Comparison of ENCODE assay signal across 12 cellular contexts in the genomic region with DNA sequence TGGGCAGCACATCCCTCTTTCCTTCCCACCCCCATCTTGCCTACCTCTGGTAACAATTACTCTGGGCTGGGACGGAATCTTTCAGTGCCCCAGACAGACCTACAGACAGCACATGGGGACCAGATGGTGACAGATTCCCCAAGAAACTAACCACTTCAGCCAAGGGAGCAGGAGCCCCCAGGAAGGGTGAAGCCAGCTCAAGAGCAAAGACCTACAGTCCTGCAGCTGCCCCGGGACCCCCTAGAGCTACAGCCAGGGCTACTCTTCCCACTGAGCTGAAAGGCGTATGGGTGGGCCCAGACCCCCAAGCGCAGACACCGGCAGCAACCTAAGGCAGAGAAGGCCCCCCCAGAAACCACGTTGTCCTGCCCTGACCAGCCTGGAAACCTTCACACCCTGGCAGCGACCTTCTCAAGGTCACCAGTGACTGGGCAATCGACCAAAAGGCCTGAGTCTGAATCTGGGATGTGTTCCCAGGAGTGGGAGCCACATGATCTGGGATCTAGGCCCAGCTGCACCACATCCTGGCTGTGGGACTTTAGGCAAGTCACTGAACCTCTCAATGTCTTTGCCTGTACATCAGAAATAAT.
DNase-seq lines count a peak whose midpoint lies in the region; ATAC-seq and TF ChIP-seq lines count a peak whose summit lies in the region.
"Had no signal": no experiment of that assay in that cellular context is flagged by ENCODE, and none has a peak within 500 bp of the region (broad histone marks: within the 10 kb centered on the region; RNA-seq: fewer than 3 reads in every experiment).

No MANE protein-coding gene starts in this region.

- TF ChIP-seq CTCF in cardiac fibroblast (IDR thresholded peaks at IDR 0.05; ENCODE audit: low read depth, low read length) (no peak), spleen (IDR thresholded peaks at IDR 0.05 in 8 of 11, conservative IDR thresholded peaks at IDR 0.05 in 3 of 11) (no peak)

- peaks cover 0 to 50% (median 28%) of the 10 kb centered on the region in 6 donors for H3K4me1 ChIP-seq in spleen

- no peaks in the 10 kb centered on the region for H3K36me3 ChIP-seq in spleen

- TF ChIP-seq POLR2A in spleen (IDR thresholded peaks at IDR 0.05): no peak

- intact Hi-C loops in spleen (cut with DNase I; ENCODE audit: low total_unique reads): no loop called here

- H3K27me3 ChIP-seq in spleen (replicated peaks in 1 of 7): peaks cover 0 to 4% (median 0%) of the 10 kb centered on the region in 7 donors

- peak overlapping the region in 7 of 8 donors; percentile 35 to 78 (median 61) for H3K27ac ChIP-seq in spleen

- DNase-seq in HCEC 1CT (peak; percentile 80), cardiac fibroblast (ENCODE audit: low read depth in 2 of 2) (peak; percentile 67 to 90), islet precursor cell (peak; percentile 42), spleen (no peak), GF-D8 (lab: John Stamatoyannopoulos, UW) (no peak)
- DNase-seq in central memory CD4-positive, alpha-beta T cell: no peak
- DNase-seq in effector CD4-positive, alpha-beta T cell: no peak
- DNase-seq: activated naive CD4-positive, alpha-beta T cell treated with anti-CD3 and anti-CD28 coated beads, Interleukin-2, amount 50 U/mL, for 16 hours; erythroblast; stimulated activated CD4-positive, alpha-beta T cell treated with anti-CD3 and anti-CD28 coated beads, Interleukin-4, amount 100 ng/mL, for 4 hours had no signal

- WGBS in spleen, 5 donors: 57 to 74% (median 69%) methylated on average over 4 to 8 of the region's 8 CpGs

- no peak overlapping the region for H3K4me3 ChIP-seq in cardiac fibroblast (replicated peaks in 1 of 2; ENCODE audit: low read depth in 2 of 2, low read length in 2 of 2)
- H3K4me3 ChIP-seq in spleen: no peak overlapping the region

- no peaks in the 10 kb centered on the region for H3K9me3 ChIP-seq in spleen

- ATAC-seq in HG03095 (IDR thresholded peaks at IDR 0.05; ENCODE audit: unreplicated experiment): no peak
- ATAC-seq: HCT116 had no signal

Comparison
In these comparisons a context has a peak if more than half of its experiments do, and no peak if none do; other contexts are left out.
1. DNase-seq: peak in HCEC 1CT (single experiment), cardiac fibroblast (2 of 2) and islet precursor cell (single experiment); none in spleen (single experiment), central memory CD4-positive, alpha-beta T cell (single experiment), effector CD4-positive, alpha-beta T cell (single experiment) and GF-D8 (single experiment).